13 cellular contexts compared by ENCODE assay signal in genomic region chr4:38870098-38870850, GRCh38. TPM values are rescaled to one million over a fixed set of nuclear protein-coding genes. Genes with fewer than 3 reads are reported as not detected.
DNase-seq lines count a peak whose midpoint lies in the region; ATAC-seq and TF ChIP-seq lines count a peak whose summit lies in the region.
"Had no signal": no experiment of that assay in that cellular context is flagged by ENCODE, and none has a peak within 500 bp of the region (broad histone marks: within the 10 kb centered on the region; RNA-seq: fewer than 3 reads in every experiment).

No MANE protein-coding gene starts in this region.

- TF ChIP-seq CTCF in AG04450 (IDR thresholded peaks at IDR 0.05; ENCODE audit: low read depth, low read length) (no peak), Peyer's patch (IDR thresholded peaks at IDR 0.05) (no peak), spleen (IDR thresholded peaks at IDR 0.05 in 8 of 11, conservative IDR thresholded peaks at IDR 0.05 in 3 of 11) (no peak)

- H3K9me3 ChIP-seq in AG04450 (ENCODE audit: control insufficient read depth, insufficient read depth, low read length) (peaks cover 6% of the 10 kb centered on the region; the same call in 1 of the 2 replicates), Peyer's patch (no peaks in the 10 kb centered on the region), spleen (no peaks in the 10 kb centered on the region)
- H3K9me3 ChIP-seq: pancreas had no signal

- no peaks in the 10 kb centered on the region for H3K36me3 Mint-ChIP-seq in immature natural killer cell

- H3K27me3 Mint-ChIP-seq in immature natural killer cell (ENCODE audit: low read depth in 3 of 3) = peaks cover 2 to 12% (median 7%) of the 10 kb centered on the region in 3 donors

- H3K9me3 Mint-ChIP-seq in immature natural killer cell = no peaks in the 10 kb centered on the region

- WGBS in spleen, 5 donors = 72 to 93% (median 92%) methylated on average over 7 of the region's 7 CpGs

- H3K4me1 Mint-ChIP-seq in immature natural killer cell = peaks cover 4 to 10% of the 10 kb centered on the region in 2 donors

- ATAC-seq in GM18520 (IDR thresholded peaks at IDR 0.05; ENCODE audit: unreplicated experiment) = no peak
- ATAC-seq: pancreas had no signal

- H3K27me3 ChIP-seq in AG04450 (ENCODE audit: control insufficient read depth, insufficient read depth, low read length) = no peaks in the 10 kb centered on the region
- H3K27me3 ChIP-seq in Peyer's patch = no peaks in the 10 kb centered on the region
- H3K27me3 ChIP-seq in rectal smooth muscle tissue (ENCODE audit: control insufficient read depth, insufficient read depth, low read length) = no peaks in the 10 kb centered on the region
- H3K27me3 ChIP-seq in spleen (replicated peaks in 1 of 7) = peaks cover 0 to 9% (median 0%) of the 10 kb centered on the region in 7 donors
- H3K27me3 ChIP-seq: pancreas had no signal

- no peak for DNase-seq in AG04450 (ENCODE audit: low read depth, low spot score)
- no peak for DNase-seq in Peyer's patch
- DNase-seq in fibroblast of gingiva (ENCODE audit: low read depth) = peak; percentile 42
- DNase-seq in immature natural killer cell = no peak
- DNase-seq in HPDE6-E6E7 (ENCODE audit: extremely low spot score) = no peak
- DNase-seq in spleen = no peak
- DNase-seq: activated gamma-delta T cell treated with Interleukin-2 at 50 U/mL for 16 hours; NCI-H748 treated with DMSO at 0.1 percent for 48 hours; pancreas; RPMI8226; stimulated activated CD4-positive, alpha-beta T cell treated with anti-CD3 and anti-CD28 coated beads, Interleukin-15, amount 100 ng/mL, for 24 hours had no signal

- no peak for TF ChIP-seq POLR2A in Peyer's patch (IDR thresholded peaks at IDR 0.05)
- no peak for TF ChIP-seq POLR2A in spleen (IDR thresholded peaks at IDR 0.05)

- peaks cover 0 to 29% (median 0%) of the 10 kb centered on the region in 4 donors for H3K4me1 ChIP-seq in Peyer's patch
- H3K4me1 ChIP-seq in rectal smooth muscle tissue (ENCODE audit: control insufficient read depth, insufficient read depth, low read length) = peaks cover 46% of the 10 kb centered on the region
- peaks cover 0 to 51% (median 32%) of the 10 kb centered on the region in 6 donors for H3K4me1 ChIP-seq in spleen

- H3K27ac ChIP-seq in AG04450 (ENCODE audit: low read depth, low read length) (no peak overlapping the region), Peyer's patch (peak overlapping the region in 3 of 4 donors; percentile 13 to 38 (median 23)), rectal smooth muscle tissue (ENCODE audit: low read depth, low read length) (peak overlapping the region; percentile 64), spleen (peak overlapping the region in 4 of 8 donors; percentile 24 to 93 (median 88))

- intact Hi-C loops in spleen (cut with DNase I; ENCODE audit: low total_unique reads) = no loop called here

- peaks cover 0 to 7% (median 0%) of the 10 kb centered on the region in 3 donors for H3K36me3 ChIP-seq in Peyer's patch
- H3K36me3 ChIP-seq in rectal smooth muscle tissue (ENCODE audit: control insufficient read depth, insufficient read depth, low read length) = peaks cover 3% of the 10 kb centered on the region
- H3K36me3 ChIP-seq in spleen = peaks cover 0 to 4% (median 0%) of the 10 kb centered on the region in 6 donors
- H3K36me3 ChIP-seq: pancreas had no signal

- POLR2A ChIA-PET in AG04450 (lab: Yijun Ruan, JAX) = no interaction called here

- H3K9ac ChIP-seq in rectal smooth muscle tissue (ENCODE audit: low read length) = no peak overlapping the region

- H3K4me3 ChIP-seq in AG04450 (ENCODE audit: low read depth, low read length) (peak overlapping the region; percentile 29), Peyer's patch (no peak overlapping the region), rectal smooth muscle tissue (ENCODE audit: low read length) (no peak overlapping the region), spleen (no peak overlapping the region)

- CTCF ChIA-PET in AG04450 (lab: Charles Lee) = interaction anchor here (0.9 to 1.9 kb wide), 4 partner anchors 9 to 691 kb away, joined by 3 to 8 read pairs (median 4); no protein-coding TSS in a partner anchor

- peak overlapping the region in 1 of 5 donors; percentile 12 for H3K4me3 Mint-ChIP-seq in immature natural killer cell

- no peak overlapping the region for H3K27ac Mint-ChIP-seq in immature natural killer cell

RNA-seq across cellular contexts. Expression of gene FAM114A1, which starts 2.7 kb away (rescaled TPM):
- polyA plus RNA-seq in AG04450 (2011; rRNA removed) (258 and 303 TPM in 2 replicates), immature natural killer cell (not detected), spleen (1 to 10 TPM; 3.9 to 8.7 (median 4.5) TPM)
- 487 and 548 TPM in 2 replicates for polyA minus RNA-seq in AG04450 (2011; rRNA and poly(A)+ RNA removed)
- total RNA-seq in Peyer's patch (100 to 1,000 TPM in 1 of 4 donors, 10 to 100 TPM in 3; 52.2 to 106 (median 69.0) TPM), spleen (10 to 100 TPM; 16.2 to 50.2 (median 26.7) TPM)

RNA-seq across cellular contexts. Expression of gene TLR6, which starts 13.7 kb away (rescaled TPM):
- polyA plus RNA-seq in AG04450 (2011; rRNA removed) (2.8 and 3.7 TPM in 2 replicates), immature natural killer cell (1 to 10 TPM; 1.9 to 4.8 (median 3.9) TPM), spleen (10 to 100 TPM in 2 of 3 donors, 1 to 10 TPM in 1; 5.5 to 10.7 (median 10.3) TPM)
- 3.4 and 5.4 TPM in 2 replicates for polyA minus RNA-seq in AG04450 (2011; rRNA and poly(A)+ RNA removed)
- total RNA-seq in Peyer's patch (10 to 100 TPM in 1 of 4 donors, 1 to 10 TPM in 3; 1.5 to 14.9 (median 2.3) TPM), spleen (10 to 100 TPM; 23.2 to 55.1 (median 37.5) TPM)

Comparison
In these comparisons a context has a peak if more than half of its experiments do, and no peak if none do; other contexts are left out.
1. RNA of gene FAM114A1, which starts 2.7 kb away (polyA plus RNA-seq): 258 to 303 TPM in AG04450; 3.9 to 8.7 TPM in spleen and not detected in immature natural killer cell; every median in the first group is over 10 times any median in the second.